In the genomic region with DNA sequence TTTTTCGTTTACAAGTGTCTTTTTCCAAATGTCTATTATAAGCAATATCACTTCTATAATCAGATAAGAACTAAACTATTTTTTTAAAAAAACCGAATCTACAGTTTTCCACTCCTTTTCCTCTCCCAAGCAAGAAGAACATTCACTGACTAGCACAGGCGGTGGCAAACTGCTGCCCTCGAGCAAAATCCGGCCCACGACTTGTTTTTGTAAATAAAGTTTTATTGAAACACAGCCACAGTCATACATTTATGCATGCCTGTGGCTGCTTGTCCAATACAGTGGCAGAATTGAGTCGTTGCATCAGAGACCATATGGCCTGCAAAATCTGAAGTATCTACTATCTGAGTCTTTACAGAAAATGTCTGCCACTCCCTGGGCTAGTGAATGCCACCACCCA, we compare ENCODE assay signal across 21 cellular contexts. TPM values are rescaled to one million over a fixed set of nuclear protein-coding genes. Genes with fewer than 3 reads are reported as not detected.
DNase-seq lines count a peak whose midpoint lies in the region; ATAC-seq and TF ChIP-seq lines count a peak whose summit lies in the region.
"Had no signal": no experiment of that assay in that cellular context is flagged by ENCODE, and none has a peak within 500 bp of the region (broad histone marks: within the 10 kb centered on the region; RNA-seq: fewer than 3 reads in every experiment).

No MANE protein-coding gene starts in this region.

- peaks cover 4% of the 10 kb centered on the region for H3K27me3 Mint-ChIP-seq in endothelial cell (ENCODE audit: unreplicated experiment)
- H3K27me3 Mint-ChIP-seq in activated T-helper 2 cell treated with anti-CD3 and anti-CD28 coated beads, Interferon-gamma antibody, Interleukin-2, Interleukin-4, amounts not matched to agents 10 μg/mL and 5 μg/mL and 100 μg/mL, durations not matched to agents 14 hours and 24 hours and 36 hours (ENCODE audit: low read depth): no peaks in the 10 kb centered on the region
- H3K27me3 Mint-ChIP-seq in osteocyte (ENCODE audit: unreplicated experiment): no peaks in the 10 kb centered on the region

- no peaks in the 10 kb centered on the region for H3K9me3 Mint-ChIP-seq in endothelial cell (ENCODE audit: unreplicated experiment)
- no peaks in the 10 kb centered on the region for H3K9me3 Mint-ChIP-seq in activated T-helper 2 cell treated with anti-CD3 and anti-CD28 coated beads, Interferon-gamma antibody, Interleukin-2, Interleukin-4, amounts not matched to agents 10 μg/mL and 5 μg/mL and 100 μg/mL, durations not matched to agents 14 hours and 24 hours and 36 hours
- H3K9me3 Mint-ChIP-seq in osteocyte (ENCODE audit: unreplicated experiment): peaks cover 8% of the 10 kb centered on the region
- H3K9me3 Mint-ChIP-seq: CD8-positive, alpha-beta T cell had no signal

- no peak for DNase-seq in OCI-LY7 (ENCODE audit: low spot score)
- DNase-seq in endothelial cell (ENCODE audit: low spot score): no peak
- no peak for DNase-seq in gastrocnemius medialis
- DNase-seq in OCI-M1 (lab: John Stamatoyannopoulos, UW): no peak
- no peak for DNase-seq in activated T-helper 2 cell treated with anti-CD3 and anti-CD28 coated beads, Interferon-gamma antibody, Interleukin-2, Interleukin-4, amounts not matched to agents 10 μg/mL and 5 μg/mL and 100 μg/mL, durations not matched to agents 14 hours and 24 hours and 36 hours (ENCODE audit: low spot score)
- no peak for DNase-seq in osteocyte (ENCODE audit: extremely low spot score, unreplicated experiment)
- DNase-seq in cerebellum (ENCODE audit: low spot score): no peak
- DNase-seq: Calu3; CD8-positive, alpha-beta T cell; DMS53; GM23248; HCEC 1CT; NCI-H1092; NCI-H1436 treated with DMSO at 0.1 percent for 48 hours; NCI-H2029 treated with DMSO at 0.1 percent for 48 hours; NCI-H774; PC-9; SJCRH30 had no signal

- H3K9ac ChIP-seq in BLaER1 treated with 17β-estradiol and CSF1 and Interleukin-3, amounts not matched to agents 10 nM and 100 nM: no peak overlapping the region
- H3K9ac ChIP-seq: GM23248, KMS-11 had no signal

- peaks cover 14 to 40% (median 26%) of the 10 kb centered on the region in 11 experiments for H3K9me3 ChIP-seq in BLaER1 treated with 17β-estradiol and CSF1 and Interleukin-3, amounts not matched to agents 10 nM and 100 nM (replicated peaks in 1 of 11)
- H3K9me3 ChIP-seq in OCI-LY7 (ENCODE audit: low read length) (no peaks in the 10 kb centered on the region), gastrocnemius medialis (no peaks in the 10 kb centered on the region)
- H3K9me3 ChIP-seq: A549, SJCRH30 had no signal

- TF ChIP-seq POLR2A in gastrocnemius medialis (IDR thresholded peaks at IDR 0.05): no peak

- H3K4me3 Mint-ChIP-seq in endothelial cell (ENCODE audit: unreplicated experiment): peak overlapping the region; percentile 64
- H3K4me3 Mint-ChIP-seq in activated T-helper 2 cell treated with anti-CD3 and anti-CD28 coated beads, Interferon-gamma antibody, Interleukin-2, Interleukin-4, amounts not matched to agents 10 μg/mL and 5 μg/mL and 100 μg/mL, durations not matched to agents 14 hours and 24 hours and 36 hours (ENCODE audit: low read depth): no peak overlapping the region
- H3K4me3 Mint-ChIP-seq in osteocyte (ENCODE audit: unreplicated experiment): no peak overlapping the region
- H3K4me3 Mint-ChIP-seq: CD8-positive, alpha-beta T cell had no signal

- H3K36me3 Mint-ChIP-seq in endothelial cell (ENCODE audit: low read depth, unreplicated experiment) (peaks cover 14% of the 10 kb centered on the region), osteocyte (ENCODE audit: unreplicated experiment) (peaks cover 17% of the 10 kb centered on the region)
- no peaks in the 10 kb centered on the region for H3K36me3 Mint-ChIP-seq in activated T-helper 2 cell treated with anti-CD3 and anti-CD28 coated beads, Interferon-gamma antibody, Interleukin-2, Interleukin-4, amounts not matched to agents 10 μg/mL and 5 μg/mL and 100 μg/mL, durations not matched to agents 14 hours and 24 hours and 36 hours (ENCODE audit: low read depth)
- H3K36me3 Mint-ChIP-seq: CD8-positive, alpha-beta T cell had no signal

- H3K9me2 ChIP-seq in OCI-LY7 (ENCODE audit: insufficient read depth, low read length): no peaks in the 10 kb centered on the region

- H2AFZ ChIP-seq in OCI-LY7 (ENCODE audit: low read length): no peak overlapping the region
- H2AFZ ChIP-seq: GM23248, PC-9 had no signal

- CTCF ChIA-PET in OCI-LY7 (lab: Charles Lee; ENCODE audit: unreplicated experiment): no interaction called here

- TSS peak; percentile 52 for BruUV-seq in OCI-LY7 (replicated peaks; lab: Mats Ljungman, UMichigan)

- no peak for ATAC-seq in gastrocnemius medialis
- ATAC-seq: A549; CD8-positive, alpha-beta T cell had no signal

- H3K27ac Mint-ChIP-seq in endothelial cell (ENCODE audit: unreplicated experiment) (no peak overlapping the region), osteocyte (ENCODE audit: unreplicated experiment) (no peak overlapping the region)
- no peak overlapping the region for H3K27ac Mint-ChIP-seq in activated T-helper 2 cell treated with anti-CD3 and anti-CD28 coated beads, Interferon-gamma antibody, Interleukin-2, Interleukin-4, amounts not matched to agents 10 μg/mL and 5 μg/mL and 100 μg/mL, durations not matched to agents 14 hours and 24 hours and 36 hours
- H3K27ac Mint-ChIP-seq: CD8-positive, alpha-beta T cell had no signal

- H3K36me3 ChIP-seq in BLaER1 treated with 17β-estradiol and CSF1 and Interleukin-3, amounts not matched to agents 10 nM and 100 nM: peaks cover 17 to 100% (median 93%) of the 10 kb centered on the region in 11 experiments
- H3K36me3 ChIP-seq in OCI-LY7 (ENCODE audit: insufficient read depth, low read length): peaks cover 46% of the 10 kb centered on the region
- H3K36me3 ChIP-seq in gastrocnemius medialis: peaks cover 0 to 13% of the 10 kb centered on the region in 2 donors

- no peaks in the 10 kb centered on the region for H3K27me3 ChIP-seq in BLaER1 treated with 17β-estradiol and CSF1 and Interleukin-3, amounts not matched to agents 10 nM and 100 nM
- no peaks in the 10 kb centered on the region for H3K27me3 ChIP-seq in gastrocnemius medialis
- H3K27me3 ChIP-seq: SJCRH30 had no signal

- POLR2A ChIA-PET in OCI-LY7 (lab: Charles Lee): no interaction called here

- peaks cover 0 to 50% (median 36%) of the 10 kb centered on the region in 11 experiments; a peak in 14 of 22 replicates for H4K20me1 ChIP-seq in BLaER1 treated with 17β-estradiol and CSF1 and Interleukin-3, amounts not matched to agents 10 nM and 100 nM
- H4K20me1 ChIP-seq in OCI-LY7 (ENCODE audit: insufficient read depth, low read length): no peaks in the 10 kb centered on the region

- no peaks in the 10 kb centered on the region for H3K4me1 Mint-ChIP-seq in endothelial cell (ENCODE audit: unreplicated experiment)
- H3K4me1 Mint-ChIP-seq in activated T-helper 2 cell treated with anti-CD3 and anti-CD28 coated beads, Interferon-gamma antibody, Interleukin-2, Interleukin-4, amounts not matched to agents 10 μg/mL and 5 μg/mL and 100 μg/mL, durations not matched to agents 14 hours and 24 hours and 36 hours (ENCODE audit: low read depth): no peaks in the 10 kb centered on the region
- H3K4me1 Mint-ChIP-seq in osteocyte (ENCODE audit: unreplicated experiment): peaks cover 2% of the 10 kb centered on the region

- in situ Hi-C loops in gastrocnemius medialis (cut with MboI; ENCODE audit: low sequenced_read_pairs in 4 of 4): no loop called here

- H3K79me2 ChIP-seq in OCI-LY7 (ENCODE audit: insufficient read depth, low read depth, low read length): peaks cover 71% of the 10 kb centered on the region

- intact Hi-C loops in OCI-LY7 (cut with micrococcal nuclease; ENCODE audit: unreplicated experiment) (no loop called here), gastrocnemius medialis (cut with DNase I; ENCODE audit: low total_unique reads) (loop anchor here (1.0 kb wide), 1 partner anchor 27 kb away; a partner anchor contains a TSS)
- intact Hi-C loops in activated T-helper 2 cell treated with anti-CD3 and anti-CD28 coated beads, Interferon-gamma antibody, Interleukin-2, Interleukin-4, amounts not matched to agents 10 μg/mL and 5 μg/mL and 100 μg/mL, durations not matched to agents 14 hours and 24 hours and 36 hours (cut with micrococcal nuclease): no loop called here

- H3K4me1 ChIP-seq in BLaER1 treated with 17β-estradiol and CSF1 and Interleukin-3, amounts not matched to agents 10 nM and 100 nM: peaks cover 47 to 95% (median 90%) of the 10 kb centered on the region in 10 experiments
- H3K4me1 ChIP-seq in OCI-LY7 (ENCODE audit: insufficient read depth, low read length, poor library complexity, severe bottlenecking) (peaks cover 26% of the 10 kb centered on the region), gastrocnemius medialis (peaks cover 20 to 37% of the 10 kb centered on the region in 2 donors)
- H3K4me1 ChIP-seq: A549 had no signal

- peak overlapping the region in 3 of 11 experiments; percentile 55 to 86 (median 57); a peak in 4 of 22 replicates for H3K4me2 ChIP-seq in BLaER1 treated with 17β-estradiol and CSF1 and Interleukin-3, amounts not matched to agents 10 nM and 100 nM
- H3K4me2 ChIP-seq in OCI-LY7 (ENCODE audit: low read length): no peak overlapping the region
- H3K4me2 ChIP-seq: A549, KMS-11 had no signal

- no peak for TF ChIP-seq CTCF in OCI-LY7 (conservative IDR thresholded peaks at IDR 0.05; ENCODE audit: low read length)
- no peak for TF ChIP-seq CTCF in endothelial cell (IDR thresholded peaks at IDR 0.05; ENCODE audit: unreplicated experiment)
- TF ChIP-seq CTCF in gastrocnemius medialis (IDR thresholded peaks at IDR 0.05 in 4 of 5, conservative IDR thresholded peaks at IDR 0.05 in 1 of 5): no peak
- TF ChIP-seq CTCF in osteocyte (IDR thresholded peaks at IDR 0.05): no peak

- peak overlapping the region in 4 of 10 experiments; percentile 0 to 38 (median 15); a peak in 3 of 20 replicates for H3K4me3 ChIP-seq in BLaER1 treated with 17β-estradiol and CSF1 and Interleukin-3, amounts not matched to agents 10 nM and 100 nM
- H3K4me3 ChIP-seq in OCI-LY7 (ENCODE audit: low read depth, low read length, poor library complexity, severe bottlenecking): no peak overlapping the region
- no peak overlapping the region for H3K4me3 ChIP-seq in gastrocnemius medialis
- H3K4me3 ChIP-seq: A549, GM23248, PC-9, SJCRH30 had no signal

- H3K27ac ChIP-seq in BLaER1 treated with 17β-estradiol and CSF1 and Interleukin-3, amounts not matched to agents 10 nM and 100 nM: peak overlapping the region in 8 of 11 experiments; percentile 32 to 99 (median 98); a peak in 11 of 22 replicates
- H3K27ac ChIP-seq in OCI-LY7 (ENCODE audit: low read depth, low read length, poor library complexity, severe bottlenecking) (no peak overlapping the region), gastrocnemius medialis (peak overlapping the region in 3 of 4 donors; percentile 74 to 77 (median 75))
- H3K27ac ChIP-seq: A549, GM23248, KMS-11, PC-9, SJCRH30 had no signal

RNA-seq across cellular contexts. Expression of a gene that starts 27.4 kb away (rescaled TPM):
- 57.7 and 90.3 TPM in 2 replicates for total RNA-seq in OCI-LY7 (2014; rRNA removed; shearing (Covaris generic))
- total RNA-seq in OCI-LY7 (2022) (74.0 and 83.0 TPM in 2 replicates), endothelial cell (ENCODE audit: unreplicated experiment) (28.9 TPM), gastrocnemius medialis (100 to 1,000 TPM in 1 of 4 donors, 10 to 100 TPM in 3; 54.0 to 226 (median 71.1) TPM), osteocyte (27.3 and 30.7 TPM in 2 replicates), cerebellum (51.6 TPM)
- total RNA-seq in activated T-helper 2 cell treated with anti-CD3 and anti-CD28 coated beads, Interferon-gamma antibody, Interleukin-2, Interleukin-4, amounts not matched to agents 10 μg/mL and 5 μg/mL and 100 μg/mL, durations not matched to agents 14 hours and 24 hours and 36 hours: 2.4 TPM in 2 replicates
